In genomic region chr6:70944321-70944720, GRCh38 we compare ENCODE assay signal across 6 cellular contexts. TPM values are rescaled to one million over a fixed set of nuclear protein-coding genes. Genes with fewer than 3 reads are reported as not detected.
"Had no signal": no experiment of that assay in that cellular context is flagged by ENCODE, and none has a peak within 500 bp of the region (broad histone marks: within the 10 kb centered on the region; RNA-seq: fewer than 3 reads in every experiment).

No MANE protein-coding gene starts in this region.

RNA-seq across cellular contexts. Expression of gene B3GAT2, which starts 12.5 kb away (rescaled TPM):
- total RNA-seq: naive thymus-derived CD8-positive, alpha-beta T cell; natural killer cell; osteocyte; psoas muscle; pulmonary artery endothelial cell; sciatic nerve had no signal
